Comparison of ENCODE assay signal across 8 cellular contexts in the genomic region with DNA sequence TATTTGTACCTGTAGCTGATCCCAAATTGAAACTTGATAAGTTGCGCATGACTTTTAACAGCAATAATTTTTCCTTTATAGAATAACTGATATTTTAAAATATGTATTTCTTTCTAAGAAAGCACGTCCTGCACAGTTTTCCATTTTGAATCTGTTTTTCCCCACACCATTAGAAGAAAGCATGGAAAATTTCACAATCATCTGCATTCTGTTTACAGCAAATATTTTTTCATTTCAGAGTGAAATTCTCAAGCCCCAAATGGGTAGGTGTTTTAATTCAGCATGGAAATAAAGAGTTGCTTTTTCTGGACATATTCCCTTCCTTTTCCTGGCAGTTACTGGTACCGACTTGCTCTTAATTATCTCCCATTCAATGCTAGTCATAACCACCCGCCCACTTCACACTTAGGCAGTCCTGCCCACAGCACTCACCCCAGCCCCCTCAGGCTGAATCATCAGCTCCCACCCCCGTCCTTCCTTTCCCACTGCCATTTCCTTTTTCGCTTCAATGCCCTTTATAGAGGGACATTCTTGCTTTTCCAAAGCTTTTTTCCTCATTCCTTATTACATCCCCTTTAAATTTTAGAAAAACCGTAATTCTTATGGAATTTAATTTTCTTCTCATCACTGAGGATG.
DNase-seq lines count a peak whose midpoint lies in the region; ATAC-seq, FAIRE-seq and TF ChIP-seq lines count a peak whose summit lies in the region.

No MANE protein-coding gene starts in this region.

- no peaks in the 10 kb centered on the region for H3K9me3 Mint-ChIP-seq in T-helper 2 cell treated with Interferon-gamma antibody and Interleukin-4, amounts not matched to agents 5 μg/mL and 100 μg/mL, for 36 hours
- no peaks in the 10 kb centered on the region for H3K9me3 Mint-ChIP-seq in osteocyte (ENCODE audit: unreplicated experiment)

- TF ChIP-seq POLR2A in GM12892 (IDR thresholded peaks at IDR 0.05; ENCODE audit: low read depth, low read length): no peak

- ATAC-seq in GM21367 (IDR thresholded peaks at IDR 0.05; ENCODE audit: unreplicated experiment): no peak
- no peak for ATAC-seq in GM21737 (IDR thresholded peaks at IDR 0.05; ENCODE audit: unreplicated experiment)

- no peaks in the 10 kb centered on the region for H3K27me3 Mint-ChIP-seq in T-helper 2 cell treated with Interferon-gamma antibody and Interleukin-4, amounts not matched to agents 5 μg/mL and 100 μg/mL, for 36 hours (ENCODE audit: low read depth)
- no peaks in the 10 kb centered on the region for H3K27me3 Mint-ChIP-seq in osteocyte (ENCODE audit: unreplicated experiment)

- H3K27me3 ChIP-seq in WERI-Rb-1 (ENCODE audit: insufficient read depth, low read depth, severe bottlenecking): no peaks in the 10 kb centered on the region

- peaks cover 17% of the 10 kb centered on the region for H3K4me1 Mint-ChIP-seq in T-helper 2 cell treated with Interferon-gamma antibody and Interleukin-4, amounts not matched to agents 5 μg/mL and 100 μg/mL, for 36 hours (ENCODE audit: low read depth)
- H3K4me1 Mint-ChIP-seq in osteocyte (ENCODE audit: unreplicated experiment): peaks cover 20% of the 10 kb centered on the region

- no peaks in the 10 kb centered on the region for H3K36me3 Mint-ChIP-seq in T-helper 2 cell treated with Interferon-gamma antibody and Interleukin-4, amounts not matched to agents 5 μg/mL and 100 μg/mL, for 36 hours (ENCODE audit: low read depth)
- no peaks in the 10 kb centered on the region for H3K36me3 Mint-ChIP-seq in osteocyte (ENCODE audit: unreplicated experiment)

- H3K27ac ChIP-seq in WERI-Rb-1: no peak overlapping the region

- H3K36me3 ChIP-seq in WERI-Rb-1: no peaks in the 10 kb centered on the region

- H3K9me3 ChIP-seq in WERI-Rb-1 (ENCODE audit: severe bottlenecking): no peaks in the 10 kb centered on the region

- peak; percentile 39 for DNase-seq in HCEC 1CT
- DNase-seq in T-helper 2 cell treated with Interferon-gamma antibody and Interleukin-4, amounts not matched to agents 5 μg/mL and 100 μg/mL, for 36 hours (ENCODE audit: low spot score): peak; percentile 69
- DNase-seq in epithelial cell of proximal tubule (ENCODE audit: low read depth): peak; percentile 88
- DNase-seq in osteocyte (ENCODE audit: extremely low spot score, unreplicated experiment): no peak
- no peak for DNase-seq in WERI-Rb-1
- no peak for DNase-seq in GM12892 (ENCODE audit: insufficient read length)

- H3K27ac Mint-ChIP-seq in T-helper 2 cell treated with Interferon-gamma antibody and Interleukin-4, amounts not matched to agents 5 μg/mL and 100 μg/mL, for 36 hours: no peak overlapping the region
- peak overlapping the region; percentile 72 for H3K27ac Mint-ChIP-seq in osteocyte (ENCODE audit: unreplicated experiment)

- no peak for FAIRE-seq in GM12892 (lab: Jason Lieb, UNC)

- TF ChIP-seq CTCF in epithelial cell of proximal tubule (conservative IDR thresholded peaks at IDR 0.05; ENCODE audit: low read depth, low read length): no peak
- no peak for TF ChIP-seq CTCF in osteocyte (IDR thresholded peaks at IDR 0.05)
- TF ChIP-seq CTCF in WERI-Rb-1 (IDR thresholded peaks at IDR 0.05; ENCODE audit: low read depth, low read length): no peak

- H3K4me3 Mint-ChIP-seq in T-helper 2 cell treated with Interferon-gamma antibody and Interleukin-4, amounts not matched to agents 5 μg/mL and 100 μg/mL, for 36 hours: no peak overlapping the region
- no peak overlapping the region for H3K4me3 Mint-ChIP-seq in osteocyte (ENCODE audit: unreplicated experiment)

- H3K4me3 ChIP-seq in epithelial cell of proximal tubule (ENCODE audit: low read depth, low read length) (no peak overlapping the region), WERI-Rb-1 (ENCODE audit: low read depth, low read length) (no peak overlapping the region)

Comparison
In these comparisons a context has a peak if more than half of its experiments do, and no peak if none do; other contexts are left out.
1. DNase-seq: peak in HCEC 1CT (single experiment), T-helper 2 cell treated with Interferon-gamma antibody and Interleukin-4, amounts not matched to agents 5 μg/mL and 100 μg/mL, for 36 hours (single experiment) and epithelial cell of proximal tubule (single experiment); none in osteocyte (single experiment), WERI-Rb-1 (single experiment) and GM12892 (single experiment).